Comparison of ENCODE assay signal across 32 cellular contexts in genomic region chr11:64570341-64570740, GRCh38. TPM values are rescaled to one million over a fixed set of nuclear protein-coding genes. Genes with fewer than 3 reads are reported as not detected.
"Had no signal": no experiment of that assay in that cellular context is flagged by ENCODE, and none has a peak within 500 bp of the region (broad histone marks: within the 10 kb centered on the region; RNA-seq: fewer than 3 reads in every experiment).

No MANE protein-coding gene starts in this region.

- H3K27ac Mint-ChIP-seq: activated CD4-positive, alpha-beta T cell treated with anti-CD3 and anti-CD28 coated beads, Interleukin-2, amount 10 ng/mL, durations not matched to agents 24 days and 14 days; activated CD8-positive, alpha-beta T cell treated with anti-CD3 and anti-CD28 coated beads for 36 hours; activated naive CD8-positive, alpha-beta T cell treated with anti-CD3 and anti-CD28 coated beads for 36 hours; activated T-cell treated with anti-CD3 and anti-CD28 coated beads, Interleukin-2, amount 50 U/mL, for 72 hours; activated T-helper 17 cell treated with anti-CD3 and anti-CD28 coated beads, Interleukin-2, amount 50 U/mL, for 72 hours had no signal

- H3K27ac ChIP-seq: ascending aorta, cardiac muscle cell had no signal

- H3K36me3 Mint-ChIP-seq: activated naive CD8-positive, alpha-beta T cell treated with anti-CD3 and anti-CD28 coated beads for 36 hours had no signal

- H3K27me3 Mint-ChIP-seq: activated naive CD8-positive, alpha-beta T cell treated with anti-CD3 and anti-CD28 coated beads for 36 hours had no signal

- H3K36me3 ChIP-seq: ascending aorta, cardiac muscle cell had no signal

- H3K27me3 ChIP-seq: ascending aorta, cardiac muscle cell had no signal

- DNase-seq: activated CD4-positive, alpha-beta T cell treated with anti-CD3 and anti-CD28 coated beads, Interleukin-2, amount 10 ng/mL, durations not matched to agents 24 days and 14 days; activated CD4-positive, alpha-beta T cell treated with anti-CD3 and anti-CD28 coated beads, Interleukin-2, amount 50 U/mL, for 4 hours; activated CD8-positive, alpha-beta T cell treated with anti-CD3 and anti-CD28 coated beads for 36 hours; activated naive CD4-positive, alpha-beta T cell; activated naive CD4-positive, alpha-beta T cell treated with anti-CD3 and anti-CD28 coated beads, Interleukin-2, amount 50 U/mL, for 16 hours; activated naive CD8-positive, alpha-beta T cell treated with anti-CD3 and anti-CD28 coated beads for 36 hours; activated T-cell treated with anti-CD3 and anti-CD28 coated beads, Interleukin-2, amount 50 U/mL, for 1 hour; activated T-cell treated with anti-CD3 and anti-CD28 coated beads, Interleukin-2, amount 50 U/mL, for 72 hours; amygdala; NCI-H1105; NCI-H1417 treated with DMSO at 0.1 percent for 48 hours; NCI-H187 treated with DMSO at 0.1 percent for 48 hours; NCI-H2081; NCI-H226; NCI-H524 treated with DMSO at 0.1 percent for 48 hours; SIG-M5; SW 1271; T1000 had no signal

- H3K4me1 ChIP-seq: ascending aorta had no signal

- H3K4me3 ChIP-seq: ascending aorta, cardiac muscle cell, K562 had no signal

- H3K4me1 Mint-ChIP-seq: activated naive CD8-positive, alpha-beta T cell treated with anti-CD3 and anti-CD28 coated beads for 36 hours; central memory CD8-positive, alpha-beta T cell had no signal

- H3K4me3 Mint-ChIP-seq: activated CD4-positive, alpha-beta T cell treated with anti-CD3 and anti-CD28 coated beads, Interleukin-2, amount 10 ng/mL, durations not matched to agents 24 days and 14 days; activated CD8-positive, alpha-beta T cell treated with anti-CD3 and anti-CD28 coated beads for 36 hours; activated naive CD8-positive, alpha-beta T cell treated with anti-CD3 and anti-CD28 coated beads for 36 hours; activated T-cell treated with anti-CD3 and anti-CD28 coated beads, Interleukin-2, amount 50 U/mL, for 72 hours; activated T-helper 17 cell treated with anti-CD3 and anti-CD28 coated beads, Interleukin-2, amount 50 U/mL, for 72 hours; central memory CD8-positive, alpha-beta T cell had no signal

- H3K9me3 Mint-ChIP-seq: activated CD4-positive, alpha-beta T cell treated with anti-CD3 and anti-CD28 coated beads, Interleukin-2, amount 10 ng/mL, durations not matched to agents 24 days and 14 days; activated CD8-positive, alpha-beta T cell treated with anti-CD3 and anti-CD28 coated beads for 36 hours; activated naive CD8-positive, alpha-beta T cell treated with anti-CD3 and anti-CD28 coated beads for 36 hours; activated T-cell treated with anti-CD3 and anti-CD28 coated beads, Interleukin-2, amount 50 U/mL, for 72 hours; activated T-helper 17 cell treated with anti-CD3 and anti-CD28 coated beads, Interleukin-2, amount 50 U/mL, for 72 hours; central memory CD8-positive, alpha-beta T cell had no signal

- H3K9me3 ChIP-seq: ascending aorta had no signal

- ATAC-seq: activated CD8-positive, alpha-beta T cell treated with anti-CD3 and anti-CD28 coated beads for 36 hours; activated T-cell treated with anti-CD3 and anti-CD28 coated beads, Interleukin-2, amount 50 U/mL, for 72 hours; activated T-helper 17 cell treated with anti-CD3 and anti-CD28 coated beads, Interleukin-2, amount 50 U/mL, for 72 hours; K562; Panc1; Right ventricle myocardium inferior had no signal

RNA-seq across cellular contexts. Expression of gene SLC22A11, which starts 14.6 kb away (rescaled TPM):
- total RNA-seq: activated CD4-positive, alpha-beta T cell treated with anti-CD3 and anti-CD28 coated beads, Interleukin-2, amount 10 ng/mL, durations not matched to agents 24 days and 14 days; activated CD8-positive, alpha-beta memory T cell treated with anti-CD3 and anti-CD28 coated beads for 36 hours; activated CD8-positive, alpha-beta T cell treated with anti-CD3 and anti-CD28 coated beads for 36 hours; activated naive CD8-positive, alpha-beta T cell treated with anti-CD3 and anti-CD28 coated beads for 36 hours; activated T-cell treated with anti-CD3 and anti-CD28 coated beads, Interleukin-2, amount 50 U/mL, for 72 hours; activated T-helper 17 cell treated with anti-CD3 and anti-CD28 coated beads, Interleukin-2, amount 50 U/mL, for 72 hours; ascending aorta; cardiac muscle cell; K562; M059J; Right ventricle myocardium inferior; RPMI7951; SK-MEL-5; T-helper 1 cell treated with Interleukin-12 subunit alpha and Interleukin-12 subunit beta and Interleukin-4 antibody, amounts not matched to agents 30 ng/mL and 1 ng/mL, for 36 hours; T-helper 2 cell treated with Interferon-gamma antibody and Interleukin-4, amounts not matched to agents 100 ng/mL and 5 ng/mL, for 36 hours had no signal

RNA-seq across cellular contexts. Expression of gene SLC22A12, which starts 20.7 kb away (rescaled TPM):
- total RNA-seq: activated CD4-positive, alpha-beta T cell treated with anti-CD3 and anti-CD28 coated beads, Interleukin-2, amount 10 ng/mL, durations not matched to agents 24 days and 14 days; activated CD8-positive, alpha-beta memory T cell treated with anti-CD3 and anti-CD28 coated beads for 36 hours; activated CD8-positive, alpha-beta T cell treated with anti-CD3 and anti-CD28 coated beads for 36 hours; activated naive CD8-positive, alpha-beta T cell treated with anti-CD3 and anti-CD28 coated beads for 36 hours; activated T-cell treated with anti-CD3 and anti-CD28 coated beads, Interleukin-2, amount 50 U/mL, for 72 hours; activated T-helper 17 cell treated with anti-CD3 and anti-CD28 coated beads, Interleukin-2, amount 50 U/mL, for 72 hours; ascending aorta; cardiac muscle cell; K562; M059J; NCI-H460; Right ventricle myocardium inferior; RPMI7951; SK-MEL-5; T-helper 1 cell treated with Interleukin-12 subunit alpha and Interleukin-12 subunit beta and Interleukin-4 antibody, amounts not matched to agents 30 ng/mL and 1 ng/mL, for 36 hours; T-helper 2 cell treated with Interferon-gamma antibody and Interleukin-4, amounts not matched to agents 100 ng/mL and 5 ng/mL, for 36 hours had no signal
